ENCODE assay signal across 9 cellular contexts in the genomic region with DNA sequence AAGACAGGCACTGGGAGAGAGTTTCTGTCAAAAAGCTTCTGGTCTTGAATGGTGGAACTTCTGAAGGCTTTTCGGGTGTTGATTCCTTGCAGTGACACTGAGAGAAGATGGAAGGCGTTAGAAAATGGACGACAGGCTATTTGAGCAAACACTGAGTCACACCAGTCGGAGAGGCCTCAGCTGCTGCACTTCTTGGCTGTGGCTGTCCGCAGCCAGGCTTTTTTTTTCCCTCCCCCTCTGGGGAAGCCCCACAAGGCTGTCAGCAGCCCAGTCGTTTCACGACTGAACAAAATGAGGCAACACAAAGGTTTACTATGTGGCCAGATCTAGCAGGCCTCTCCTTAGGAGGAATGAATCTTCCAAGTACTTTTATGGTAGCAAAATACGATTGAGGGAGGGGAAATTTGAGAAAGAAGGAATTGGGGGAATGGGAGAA. TPM values are rescaled to one million over a fixed set of nuclear protein-coding genes. Genes with fewer than 3 reads are reported as not detected.
DNase-seq lines count a peak whose midpoint lies in the region; ATAC-seq and TF ChIP-seq lines count a peak whose summit lies in the region.
"Had no signal": no experiment of that assay in that cellular context is flagged by ENCODE, and none has a peak within 500 bp of the region (broad histone marks: within the 10 kb centered on the region; RNA-seq: fewer than 3 reads in every experiment).

No MANE protein-coding gene starts in this region.

- no peak overlapping the region for H3K4me3 ChIP-seq in HFF-Myc (replicated peaks; ENCODE audit: low read depth, low read length)
- no peak overlapping the region for H3K4me3 ChIP-seq in colonic mucosa
- H3K4me3 ChIP-seq: PC-9 had no signal

- ATAC-seq in SK-N-SH treated with all-trans-retinoic acid at 6 μM for 48 hours, result peak; percentile 90

- intact Hi-C loops in colonic mucosa (cut with DNase I), result loop anchor here (5.0 kb wide), 2 partner anchors 54 to 189 kb away; no protein-coding TSS in a partner anchor

- H3K9me3 ChIP-seq in colonic mucosa, result no peaks in the 10 kb centered on the region

- peak overlapping the region; percentile 34 for H3K27ac ChIP-seq in colonic mucosa
- H3K27ac ChIP-seq: PC-9 had no signal

- H3K36me3 ChIP-seq in colonic mucosa, result peaks cover 4% of the 10 kb centered on the region

- H3K27me3 ChIP-seq in colonic mucosa, result no peaks in the 10 kb centered on the region

- no peaks in the 10 kb centered on the region for H3K4me1 ChIP-seq in colonic mucosa

- no peak overlapping the region for H3K9ac ChIP-seq in colonic mucosa (ENCODE audit: low read depth in 2 of 2, low read length in 2 of 2)

- DNase-seq in EL (peak; percentile 92), HFF-Myc (ENCODE audit: extremely low read depth, low read depth) (peak; percentile 50), colonic mucosa (peak; percentile 60), lung microvascular endothelial cell (ENCODE audit: low read depth in 2 of 2) (peak; percentile 54 to 93), cortex of kidney (lab: John Stamatoyannopoulos, UW) (no peak), DMS114 treated with DMSO at 0.1 percent for 48 hours (lab: John Stamatoyannopoulos, UW; ENCODE audit: unreplicated experiment) (no peak)
- DNase-seq in stimulated activated CD8-positive, alpha-beta memory T cell treated with anti-CD3 and anti-CD28 coated beads, Interleukin-4, amount 100 ng/mL, for 24 hours (ENCODE audit: low read depth), result peak; percentile 42

- TF ChIP-seq CTCF in HFF-Myc (IDR thresholded peaks at IDR 0.05; ENCODE audit: low read depth, low read length, missing control alignments) (no peak), colonic mucosa (IDR thresholded peaks at IDR 0.05) (no peak)

TF ChIP-seq in SK-N-SH treated with all-trans-retinoic acid at 6 μM for 48 hours, 23 proteins besides CTCF, POLR2A, EP300 and RAD21:
- TF ChIP-seq GLIS3 (CRISPR knock-in tag; IDR thresholded peaks at IDR 0.05), result no peak
- TF ChIP-seq ISL1 (CRISPR knock-in tag; IDR thresholded peaks at IDR 0.05), result no peak
- no peak for TF ChIP-seq ZFP3 (CRISPR knock-in tag; IDR thresholded peaks at IDR 0.05)
- TF ChIP-seq SNAI2 (CRISPR knock-in tag; IDR thresholded peaks at IDR 0.05), result no peak
- TF ChIP-seq ZFP30 (CRISPR knock-in tag; IDR thresholded peaks at IDR 0.05), result no peak
- no peak for TF ChIP-seq ZC3H10 (CRISPR knock-in tag; IDR thresholded peaks at IDR 0.05)

RNA-seq across cellular contexts. Expression of gene GPR3, which starts 25.9 kb away (rescaled TPM):
- total RNA-seq in colonic mucosa (under 1 TPM; 0.32 to 0.49 TPM), lung microvascular endothelial cell (under 0.01 and 0.22 TPM in 2 replicates)

RNA-seq across cellular contexts. Expression of gene CD164L2, which starts 35.2 kb away (rescaled TPM):
- total RNA-seq in colonic mucosa, result 1 to 10 TPM in 1 of 2 donors, under 1 TPM in 1; 0.69 to 1.7 TPM
- not detected in 2 replicates for total RNA-seq in lung microvascular endothelial cell

RNA-seq across cellular contexts. Expression of gene FCN3, which starts 43.7 kb away (rescaled TPM):
- total RNA-seq in colonic mucosa (1 to 10 TPM in 1 of 2 donors, under 1 TPM in 1; 0.42 to 1.5 TPM), lung microvascular endothelial cell (not detected in 2 replicates)
- total RNA-seq: PC-9 had no signal

RNA-seq across cellular contexts. Expression of gene MAP3K6, which starts 51.6 kb away (rescaled TPM):
- total RNA-seq in colonic mucosa, result 10 to 100 TPM; 21.7 to 41.0 TPM
- total RNA-seq in lung microvascular endothelial cell, result 2.0 and 3.9 TPM in 2 replicates

Comparison
In these comparisons a context has a peak if more than half of its experiments do, and no peak if none do; other contexts are left out.
1. DNase-seq: peak in EL (single experiment), HFF-Myc (single experiment), colonic mucosa (single experiment), lung microvascular endothelial cell (2 of 2) and stimulated activated CD8-positive, alpha-beta memory T cell treated with anti-CD3 and anti-CD28 coated beads, Interleukin-4, amount 100 ng/mL, for 24 hours (single experiment); none in cortex of kidney (single experiment) and DMS114 treated with DMSO at 0.1 percent for 48 hours (single experiment).